ENCODE assay signal across 19 cellular contexts in genomic region chr20:51067792-51068191, GRCh38. TPM values are rescaled to one million over a fixed set of nuclear protein-coding genes. Genes with fewer than 3 reads are reported as not detected.
"Had no signal": no experiment of that assay in that cellular context is flagged by ENCODE, and none has a peak within 500 bp of the region (broad histone marks: within the 10 kb centered on the region; RNA-seq: fewer than 3 reads in every experiment).

No MANE protein-coding gene starts in this region.

- FAIRE-seq: endometrium had no signal

- H3K27ac Mint-ChIP-seq: activated CD8-positive, alpha-beta T cell treated with anti-CD3 and anti-CD28 coated beads for 36 hours; natural killer cell had no signal

- H3K9me3 Mint-ChIP-seq: natural killer cell had no signal

- DNase-seq: activated CD4-positive, alpha-beta T cell treated with anti-CD3 and anti-CD28 coated beads for 4 hours; activated CD8-positive, alpha-beta memory T cell treated with anti-CD3 and anti-CD28 coated beads, Interleukin-2, amount 50 U/mL, for 4 hours; activated CD8-positive, alpha-beta T cell treated with anti-CD3 and anti-CD28 coated beads for 36 hours; activated gamma-delta T cell treated with Interleukin-2 at 50 U/mL for 16 hours; activated naive CD8-positive, alpha-beta T cell treated with anti-CD3 and anti-CD28 coated beads, Interleukin-2, amount 10 ng/mL, durations not matched to agents 7 days and 5 days; activated T-cell treated with anti-CD3 and anti-CD28 coated beads, Interleukin-2, amount 50 U/mL, for 72 hours; anterior cingulate cortex; dorsolateral prefrontal cortex; mammary epithelial cell; mucosa of descending colon; natural killer cell; retina; stomach; T1000; thyroid gland had no signal

- H3K4me1 ChIP-seq: breast epithelium, esophagus muscularis mucosa, stomach, thyroid gland had no signal

- H3K4me3 Mint-ChIP-seq: activated CD8-positive, alpha-beta T cell treated with anti-CD3 and anti-CD28 coated beads for 36 hours; activated naive CD8-positive, alpha-beta T cell treated with anti-CD3 and anti-CD28 coated beads, Interleukin-2, amount 10 ng/mL, durations not matched to agents 7 days and 5 days; natural killer cell had no signal

- H3K27me3 ChIP-seq: thyroid gland had no signal

- H3K4me3 ChIP-seq: breast epithelium, dorsolateral prefrontal cortex, esophagus muscularis mucosa, mucosa of descending colon, stomach, thyroid gland had no signal

- H3K36me3 ChIP-seq: breast epithelium, esophagus muscularis mucosa, stomach, thyroid gland had no signal

- H3K9me3 ChIP-seq: breast epithelium, esophagus muscularis mucosa, mucosa of descending colon, stomach, thyroid gland had no signal

- H3K27ac ChIP-seq: breast epithelium, dorsolateral prefrontal cortex, esophagus muscularis mucosa, stomach, thyroid gland had no signal

- H3K4me1 Mint-ChIP-seq: activated naive CD8-positive, alpha-beta T cell treated with anti-CD3 and anti-CD28 coated beads, Interleukin-2, amount 10 ng/mL, durations not matched to agents 7 days and 5 days; natural killer cell had no signal

- ATAC-seq: activated CD8-positive, alpha-beta T cell treated with anti-CD3 and anti-CD28 coated beads for 36 hours; activated T-cell treated with anti-CD3 and anti-CD28 coated beads, Interleukin-2, amount 50 U/mL, for 72 hours; left lobe of liver; mucosa of descending colon; natural killer cell had no signal

- H3K36me3 Mint-ChIP-seq: activated naive CD8-positive, alpha-beta T cell treated with anti-CD3 and anti-CD28 coated beads, Interleukin-2, amount 10 ng/mL, durations not matched to agents 7 days and 5 days; natural killer cell had no signal

RNA-seq across cellular contexts. Expression of gene KCNG1, which starts 44.9 kb away (rescaled TPM):
- total RNA-seq: activated naive CD8-positive, alpha-beta T cell treated with anti-CD3 and anti-CD28 coated beads, Interleukin-2, amount 10 ng/mL, durations not matched to agents 7 days and 5 days; natural killer cell had no signal
